ENCODE assay signal across 8 cellular contexts in the genomic region with DNA sequence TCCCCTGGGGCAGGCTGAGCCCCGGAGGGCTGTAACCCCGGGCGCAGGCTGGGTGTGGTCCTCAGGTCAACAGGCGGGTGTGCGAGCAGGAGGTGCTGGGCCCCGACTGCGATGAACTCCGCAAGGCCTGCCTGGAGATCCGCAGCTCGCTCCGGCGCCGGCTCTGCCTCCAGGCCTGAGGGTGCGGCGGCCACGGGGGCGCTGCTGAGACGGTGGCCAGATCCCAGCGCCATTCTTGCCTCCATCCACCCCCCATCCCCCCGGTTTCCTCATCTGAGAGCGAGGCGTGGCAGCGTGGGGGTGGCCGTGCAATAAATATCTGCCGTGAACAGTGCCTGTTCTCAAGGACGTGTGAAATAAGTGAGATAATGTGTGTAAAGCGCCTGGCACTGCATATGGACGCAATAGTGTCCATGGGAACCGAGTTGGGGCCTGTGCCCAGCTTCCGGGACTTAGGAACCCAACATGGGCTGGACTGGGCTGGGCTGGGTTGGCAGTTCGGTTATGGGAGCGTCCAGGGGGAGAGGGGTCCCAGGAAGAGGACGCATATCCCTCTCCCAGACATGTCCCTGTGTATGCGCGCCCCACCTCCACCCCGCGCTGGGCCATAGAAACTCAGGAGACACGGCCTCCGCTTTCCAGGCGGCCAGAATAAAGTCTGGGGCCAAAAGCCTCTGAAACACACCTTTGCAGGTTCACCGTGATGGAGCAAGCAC. TPM values are rescaled to one million over a fixed set of nuclear protein-coding genes. Genes with fewer than 3 reads are reported as not detected.
DNase-seq lines count a peak whose midpoint lies in the region; ATAC-seq and TF ChIP-seq lines count a peak whose summit lies in the region.

No MANE protein-coding gene starts in this region.

- peaks cover 10% of the 10 kb centered on the region; the same call in 1 of the 2 replicates for H3K4me1 ChIP-seq in Panc1 (ENCODE audit: control insufficient read depth, insufficient read depth, low read length)
- H3K4me1 ChIP-seq in cardiac muscle cell (ENCODE audit: low read depth), result peaks cover 6% of the 10 kb centered on the region

- H3K4me3 ChIP-seq in Panc1 (ENCODE audit: low read depth in 2 of 2, low read length in 2 of 2), result peak overlapping the region; percentile 70 to 88
- peak overlapping the region; percentile 52 for H3K4me3 ChIP-seq in cardiac muscle cell

- H3K4me3 Mint-ChIP-seq in activated naive CD8-positive, alpha-beta T cell treated with anti-CD3 and anti-CD28 coated beads, Interleukin-2, amount 50 U/mL, for 24 hours, result peak overlapping the region; percentile 86

- H3K27me3 Mint-ChIP-seq in activated naive CD8-positive, alpha-beta T cell treated with anti-CD3 and anti-CD28 coated beads, Interleukin-2, amount 50 U/mL, for 24 hours, result peaks cover 9% of the 10 kb centered on the region

- H3K36me3 ChIP-seq in Panc1 (ENCODE audit: control insufficient read depth, insufficient read depth, low read length), result peaks cover 2% of the 10 kb centered on the region; the same call in 1 of the 2 replicates
- no peaks in the 10 kb centered on the region for H3K36me3 ChIP-seq in cardiac muscle cell

- CTCF ChIA-PET in Panc1 (lab: Charles Lee), result interaction anchor here (0.8 to 1.2 kb wide), 5 partner anchors 12 to 22 kb away, joined by 3 to 5 read pairs (median 3); partner anchors contain the start of gene ZNF213

- H3K27ac Mint-ChIP-seq in activated naive CD8-positive, alpha-beta T cell treated with anti-CD3 and anti-CD28 coated beads, Interleukin-2, amount 50 U/mL, for 24 hours, result peak overlapping the region; percentile 83

- in situ Hi-C loops in Panc1 (cut with HindIII; ENCODE audit: low pct_unique_long_range_greater_than_20kb, low sequenced_read_pairs), result no loop called here

- POLR2A ChIA-PET in Panc1 (lab: Charles Lee), result interaction anchor here (0.9 kb wide), 2 partner anchors 12 to 15 kb away, joined by 3 to 6 read pairs; partner anchors contain the start of gene ZNF213

- H3K27me3 ChIP-seq in Panc1 (ENCODE audit: control insufficient read depth, insufficient read depth, low read length) (no peaks in the 10 kb centered on the region), cardiac muscle cell (peaks cover 6% of the 10 kb centered on the region)

- H3K4me1 Mint-ChIP-seq in activated naive CD8-positive, alpha-beta T cell treated with anti-CD3 and anti-CD28 coated beads, Interleukin-2, amount 50 U/mL, for 24 hours, result peaks cover 29% of the 10 kb centered on the region

- intact Hi-C loops in Panc1 (cut with micrococcal nuclease; ENCODE audit: unreplicated experiment), result no loop called here

- H3K9me3 ChIP-seq in Panc1 (ENCODE audit: control insufficient read depth, insufficient read depth, low read depth, low read length), result no peaks in the 10 kb centered on the region
- H3K9me3 ChIP-seq in cardiac muscle cell (ENCODE audit: low read depth), result no peaks in the 10 kb centered on the region

- H3K27ac ChIP-seq in Panc1 (ENCODE audit: low read length) (peak overlapping the region; percentile 88), cardiac muscle cell (no peak overlapping the region)

- peak; percentile 41; the same call in 1 of the 2 replicates for TF ChIP-seq CTCF in Panc1 (IDR thresholded peaks at IDR 0.05)
- TF ChIP-seq CTCF in cardiac muscle cell (IDR thresholded peaks at IDR 0.05; ENCODE audit: low read depth, low read length), result peak; percentile 58

- ATAC-seq in HG03103 (IDR thresholded peaks at IDR 0.05; ENCODE audit: low read depth, unreplicated experiment) (peak; percentile 5), Panc1 (peak; percentile 37)
- ATAC-seq in activated naive CD8-positive, alpha-beta T cell treated with anti-CD3 and anti-CD28 coated beads, Interleukin-2, amount 50 U/mL, for 24 hours, result no peak

- H3K9me3 Mint-ChIP-seq in activated naive CD8-positive, alpha-beta T cell treated with anti-CD3 and anti-CD28 coated beads, Interleukin-2, amount 50 U/mL, for 24 hours, result peaks cover 4% of the 10 kb centered on the region

- H3K36me3 Mint-ChIP-seq in activated naive CD8-positive, alpha-beta T cell treated with anti-CD3 and anti-CD28 coated beads, Interleukin-2, amount 50 U/mL, for 24 hours (ENCODE audit: low read depth), result peaks cover 6% of the 10 kb centered on the region

- DNase-seq in NCI-H1105 treated with DMSO at 0.1 percent for 48 hours (lab: John Stamatoyannopoulos, UW) (peak; percentile 21), NCI-H1105 (lab: John Stamatoyannopoulos, UW) (no peak), Panc1 (ENCODE audit: low read depth, low spot score) (no peak), cardiac muscle cell (ENCODE audit: low read depth in 1 of 2, low spot score in 1 of 2) (peak; percentile 77 to 83), nucleus accumbens (lab: John Stamatoyannopoulos, UW) (peak in 47 of 56 donors; percentile 13 to 77 (median 44)), NCI-H524 treated with DMSO at 0.1 percent for 48 hours (lab: John Stamatoyannopoulos, UW) (no peak)
- peak; percentile 74 for DNase-seq in activated naive CD8-positive, alpha-beta T cell treated with anti-CD3 and anti-CD28 coated beads, Interleukin-2, amount 50 U/mL, for 24 hours

- BruUV-seq in Panc1 (replicated peaks; lab: Mats Ljungman, UMichigan), result no TSS peak

RNA-seq across cellular contexts. Expression of gene ZNF213, which starts 15.0 kb away (rescaled TPM):
- 12.3 TPM for total RNA-seq in Panc1 (2021; ENCODE audit: unreplicated experiment)
- polyA plus RNA-seq in Panc1 (2012; ENCODE audit: insufficient read length), result 19.1 TPM
- 7.5 and 8.4 TPM in 2 replicates for total RNA-seq in cardiac muscle cell
- 10.1 and 13.6 TPM in 2 replicates for polyA plus RNA-seq in cardiac muscle cell

RNA-seq across cellular contexts. Expression of gene ZNF205, which starts 37.4 kb away (rescaled TPM):
- total RNA-seq in Panc1 (2021; ENCODE audit: unreplicated experiment) (18.3 TPM), cardiac muscle cell (26.7 and 37.3 TPM in 2 replicates)
- 28.2 TPM for polyA plus RNA-seq in Panc1 (2012; ENCODE audit: insufficient read length)
- polyA plus RNA-seq in cardiac muscle cell, result 13.2 and 14.4 TPM in 2 replicates

RNA-seq across cellular contexts. Expression of gene OR1F1, which starts 38.2 kb away (rescaled TPM):
- 0.26 TPM for total RNA-seq in Panc1 (2021; ENCODE audit: unreplicated experiment)
- polyA plus RNA-seq in Panc1 (2012; ENCODE audit: insufficient read length), result 0.63 TPM
- total RNA-seq in cardiac muscle cell, result not detected in 2 replicates
- not detected in 2 replicates for polyA plus RNA-seq in cardiac muscle cell

RNA-seq across cellular contexts. Expression of gene ZSCAN10, which starts 50.7 kb away (rescaled TPM):
- total RNA-seq in Panc1 (2021; ENCODE audit: unreplicated experiment), result 0.21 TPM
- polyA plus RNA-seq in Panc1 (2012; ENCODE audit: insufficient read length), result not detected
- 0.42 and 0.78 TPM in 2 replicates for total RNA-seq in cardiac muscle cell
- polyA plus RNA-seq in cardiac muscle cell, result 0.74 TPM in 1 of 2 replicates, not detected in the other

Comparison
In these comparisons a context has a peak if more than half of its experiments do, and no peak if none do; other contexts are left out.
1. DNase-seq: peak in NCI-H1105 treated with DMSO at 0.1 percent for 48 hours (single experiment), activated naive CD8-positive, alpha-beta T cell treated with anti-CD3 and anti-CD28 coated beads, Interleukin-2, amount 50 U/mL, for 24 hours (single experiment), cardiac muscle cell (2 of 2) and nucleus accumbens (47 of 56); none in NCI-H1105 (single experiment), Panc1 (single experiment) and NCI-H524 treated with DMSO at 0.1 percent for 48 hours (single experiment).